Comparison of ENCODE assay signal across 1 cellular context in genomic region chr1:25616080-25616931, GRCh38.
TF ChIP-seq lines count a peak whose summit lies in the region.

Gene MAN1C1, plus strand, starts transcription at chr1:25616791. Its CDS starts 1,007 bp downstream, at chr1:25617798.

TF ChIP-seq in HepG2, 621 proteins besides CTCF, POLR2A, EP300 and RAD21 (continued from another document and continues in another):
- peak; percentile 60; the same call in 1 of the 2 replicates for TF ChIP-seq MXD1 (CRISPR knock-in tag; IDR thresholded peaks at IDR 0.05)
- TF ChIP-seq CENPBD1 (CRISPR knock-in tag; IDR thresholded peaks at IDR 0.05; ENCODE audit: borderline replicate concordance, low read depth): no peak
- 0 out of 2 replicates have a peak, but pooled peaks have one; percentile 19 for TF ChIP-seq ARNT2 (CRISPR knock-in tag; IDR thresholded peaks at IDR 0.05; ENCODE audit: low read depth)
- no peak for TF ChIP-seq ZNF562 (CRISPR knock-in tag; IDR thresholded peaks at IDR 0.05; ENCODE audit: borderline replicate concordance)
- no peak for TF ChIP-seq PBX2 (CRISPR knock-in tag; IDR thresholded peaks at IDR 0.05)
- TF ChIP-seq ZNF235 (CRISPR knock-in tag; IDR thresholded peaks at IDR 0.05; ENCODE audit: borderline replicate concordance): 0 out of 2 replicates have a peak, but pooled peaks have one; percentile 75
- TF ChIP-seq NFE2L2 (IDR thresholded peaks at IDR 0.05; ENCODE audit: low read length): no peak
- peak; percentile 76 for TF ChIP-seq ZSCAN25 (CRISPR knock-in tag; IDR thresholded peaks at IDR 0.05)
- no peak for TF ChIP-seq REST (IDR thresholded peaks at IDR 0.05; ENCODE audit: borderline replicate concordance in 1 of 2, low read depth in 1 of 2, low read length in 2 of 2)
- peak; percentile 49; the same call in 1 of the 2 replicates for TF ChIP-seq RFXAP (CRISPR knock-in tag; IDR thresholded peaks at IDR 0.05; ENCODE audit: borderline replicate concordance)
- TF ChIP-seq HHEX (CRISPR knock-in tag; IDR thresholded peaks at IDR 0.05): no peak
- TF ChIP-seq KMT2B (CRISPR knock-in tag; IDR thresholded peaks at IDR 0.05): no peak
- no peak for TF ChIP-seq ZNF776 (CRISPR knock-in tag; IDR thresholded peaks at IDR 0.05)
- TF ChIP-seq HINFP (CRISPR knock-in tag; IDR thresholded peaks at IDR 0.05; ENCODE audit: low read depth): no peak
- TF ChIP-seq MYPOP (CRISPR knock-in tag; IDR thresholded peaks at IDR 0.05): peak; percentile 75; the same call in 1 of the 2 replicates
- TF ChIP-seq SMYD3 (CRISPR knock-in tag; IDR thresholded peaks at IDR 0.05): no peak
- no peak for TF ChIP-seq ZNF614 (CRISPR knock-in tag; IDR thresholded peaks at IDR 0.05; ENCODE audit: borderline replicate concordance)
- TF ChIP-seq ZNF749 (CRISPR knock-in tag; IDR thresholded peaks at IDR 0.05; ENCODE audit: borderline replicate concordance): no peak
- peak; percentile 72 for TF ChIP-seq HIC2 (CRISPR knock-in tag; IDR thresholded peaks at IDR 0.05; ENCODE audit: low read depth)
- no peak for TF ChIP-seq NR1H2 (CRISPR knock-in tag; IDR thresholded peaks at IDR 0.05; ENCODE audit: borderline replicate concordance, low read depth)
- TF ChIP-seq MTA3 (CRISPR knock-in tag; IDR thresholded peaks at IDR 0.05): no peak
- peak; percentile 38; the same call in 1 of the 2 replicates for TF ChIP-seq ZFP91 (CRISPR knock-in tag; IDR thresholded peaks at IDR 0.05; ENCODE audit: borderline replicate concordance)
- no peak; the same call in 1 of the 2 replicates for TF ChIP-seq ZNF768 (CRISPR knock-in tag; IDR thresholded peaks at IDR 0.05)
- TF ChIP-seq ETS1 (CRISPR knock-in tag; IDR thresholded peaks at IDR 0.05): no peak
- no peak for TF ChIP-seq CHD4 (IDR thresholded peaks at IDR 0.05; ENCODE audit: borderline replicate concordance, low read length)
- no peak for TF ChIP-seq ZNF775 (CRISPR knock-in tag; IDR thresholded peaks at IDR 0.05; ENCODE audit: borderline replicate concordance)
- TF ChIP-seq ZNF777 (CRISPR knock-in tag; IDR thresholded peaks at IDR 0.05): peak; percentile 65
- TF ChIP-seq NCOA5 (CRISPR knock-in tag; IDR thresholded peaks at IDR 0.05): no peak
- TF ChIP-seq IRF2 (CRISPR knock-in tag; IDR thresholded peaks at IDR 0.05): no peak
- no peak for TF ChIP-seq BRF2 (CRISPR knock-in tag; IDR thresholded peaks at IDR 0.05)
- TF ChIP-seq TCF7L2 (IDR thresholded peaks at IDR 0.05; ENCODE audit: low read depth, low read length): no peak
- TF ChIP-seq SP5 (CRISPR knock-in tag; IDR thresholded peaks at IDR 0.05; ENCODE audit: borderline replicate concordance, low read depth): no peak
- no peak for TF ChIP-seq HOXD1 (CRISPR knock-in tag; IDR thresholded peaks at IDR 0.05)
- no peak for TF ChIP-seq FOSL2 (CRISPR knock-in tag; IDR thresholded peaks at IDR 0.05)
- no peak for TF ChIP-seq TMF1 (CRISPR knock-in tag; IDR thresholded peaks at IDR 0.05; ENCODE audit: low read depth)
- no peak for TF ChIP-seq ZNF354B (CRISPR knock-in tag; IDR thresholded peaks at IDR 0.05)
- no peak for TF ChIP-seq KLF13 (CRISPR knock-in tag; IDR thresholded peaks at IDR 0.05)
- TF ChIP-seq ZBTB3 (CRISPR knock-in tag; IDR thresholded peaks at IDR 0.05; ENCODE audit: borderline replicate concordance, low read depth): no peak
- TF ChIP-seq SNAPC2 (CRISPR knock-in tag; IDR thresholded peaks at IDR 0.05): no peak
- no peak for TF ChIP-seq ZNF468 (CRISPR knock-in tag; IDR thresholded peaks at IDR 0.05)
- TF ChIP-seq MIXL1 (CRISPR knock-in tag; IDR thresholded peaks at IDR 0.05): no peak
- no peak for TF ChIP-seq ZSCAN21 (CRISPR knock-in tag; IDR thresholded peaks at IDR 0.05; ENCODE audit: borderline replicate concordance)
- TF ChIP-seq PHF21A (CRISPR knock-in tag; IDR thresholded peaks at IDR 0.05): peak; percentile 38; the same call in 1 of the 2 replicates
- peak; percentile 48 for TF ChIP-seq XRCC5 (optimal IDR thresholded peaks at IDR 0.05; ENCODE audit: low read length)
- no peak for TF ChIP-seq SATB2 (CRISPR knock-in tag; IDR thresholded peaks at IDR 0.05)
- no peak for TF ChIP-seq ZMYM4 (CRISPR knock-in tag; IDR thresholded peaks at IDR 0.05)
- no peak for TF ChIP-seq THAP9 (CRISPR knock-in tag; IDR thresholded peaks at IDR 0.05; ENCODE audit: borderline replicate concordance)
- TF ChIP-seq FOSL1 (CRISPR knock-in tag; IDR thresholded peaks at IDR 0.05; ENCODE audit: borderline replicate concordance): no peak
